In the genomic region with DNA sequence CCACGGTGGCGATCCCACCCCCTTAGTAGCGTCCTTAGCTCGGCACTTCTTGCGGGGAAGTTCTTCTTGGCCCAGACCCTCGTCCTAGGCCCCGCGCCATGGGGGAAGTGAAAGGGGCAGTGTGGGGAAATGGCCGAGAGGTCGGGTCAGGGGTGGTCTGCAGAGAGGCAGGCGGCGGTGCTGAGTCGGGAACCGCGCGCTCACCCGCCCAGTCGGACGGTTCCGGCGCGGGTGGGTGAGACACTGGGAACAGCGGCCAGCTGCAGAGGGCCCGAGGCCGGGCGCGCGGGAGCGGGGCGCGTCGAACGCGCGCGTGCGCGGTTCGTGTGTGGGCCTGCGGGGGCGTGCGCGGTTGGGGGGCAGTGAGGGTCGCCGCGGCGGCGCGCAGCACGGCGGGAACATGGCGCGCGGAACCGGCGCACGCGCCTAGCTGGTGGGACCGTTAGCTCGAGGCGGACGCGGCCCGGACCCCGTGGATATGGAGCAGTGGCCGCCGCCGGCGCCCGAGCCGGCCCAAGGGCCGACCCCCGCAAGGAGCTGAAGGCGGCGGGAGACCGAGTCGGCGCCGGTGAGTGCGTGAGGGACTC, we compare ENCODE assay signal across 1 cellular context.
TF ChIP-seq lines count a peak whose summit lies in the region.

No MANE protein-coding gene starts in this region.

TF ChIP-seq in IMR-90, 13 proteins besides CTCF, POLR2A, EP300 and RAD21:
- no peak for TF ChIP-seq RCOR1 (IDR thresholded peaks at IDR 0.05; ENCODE audit: insufficient replicate concordance, low read length)
- TF ChIP-seq, protein P1, sequence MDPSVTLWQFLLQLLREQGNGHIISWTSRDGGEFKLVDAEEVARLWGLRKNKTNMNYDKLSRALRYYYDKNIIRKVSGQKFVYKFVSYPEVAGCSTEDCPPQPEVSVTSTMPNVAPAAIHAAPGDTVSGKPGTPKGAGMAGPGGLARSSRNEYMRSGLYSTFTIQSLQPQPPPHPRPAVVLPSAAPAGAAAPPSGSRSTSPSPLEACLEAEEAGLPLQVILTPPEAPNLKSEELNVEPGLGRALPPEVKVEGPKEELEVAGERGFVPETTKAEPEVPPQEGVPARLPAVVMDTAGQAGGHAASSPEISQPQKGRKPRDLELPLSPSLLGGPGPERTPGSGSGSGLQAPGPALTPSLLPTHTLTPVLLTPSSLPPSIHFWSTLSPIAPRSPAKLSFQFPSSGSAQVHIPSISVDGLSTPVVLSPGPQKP (IDR thresholded peaks at IDR 0.05; ENCODE audit: borderline replicate concordance, low read depth, low read length) = no peak
- TF ChIP-seq CHD1 (IDR thresholded peaks at IDR 0.05; ENCODE audit: low read depth, low read length) = no peak
- no peak for TF ChIP-seq MAFK (IDR thresholded peaks at IDR 0.05; ENCODE audit: low read depth, low read length)
- TF ChIP-seq BHLHE40 (IDR thresholded peaks at IDR 0.05; ENCODE audit: low read depth, low read length) = no peak
- TF ChIP-seq FOS (IDR thresholded peaks at IDR 0.05; ENCODE audit: low read depth, low read length) = no peak
- TF ChIP-seq, protein P2, sequence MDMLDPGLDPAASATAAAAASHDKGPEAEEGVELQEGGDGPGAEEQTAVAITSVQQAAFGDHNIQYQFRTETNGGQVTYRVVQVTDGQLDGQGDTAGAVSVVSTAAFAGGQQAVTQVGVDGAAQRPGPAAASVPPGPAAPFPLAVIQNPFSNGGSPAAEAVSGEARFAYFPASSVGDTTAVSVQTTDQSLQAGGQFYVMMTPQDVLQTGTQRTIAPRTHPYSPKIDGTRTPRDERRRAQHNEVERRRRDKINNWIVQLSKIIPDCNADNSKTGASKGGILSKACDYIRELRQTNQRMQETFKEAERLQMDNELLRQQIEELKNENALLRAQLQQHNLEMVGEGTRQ (IDR thresholded peaks at IDR 0.05; ENCODE audit: low read depth, low read length) = no peak
- TF ChIP-seq MAZ (IDR thresholded peaks at IDR 0.05; ENCODE audit: borderline replicate concordance, low read depth, low read length) = no peak
- no peak for TF ChIP-seq CEBPB (IDR thresholded peaks at IDR 0.05; ENCODE audit: low read depth, low read length)
- no peak for TF ChIP-seq NFE2L2 (IDR thresholded peaks at IDR 0.05; ENCODE audit: low read depth, low read length)
- no peak for TF ChIP-seq RFX5 (IDR thresholded peaks at IDR 0.05; ENCODE audit: low read depth, low read length)
- TF ChIP-seq MXI1 (IDR thresholded peaks at IDR 0.05; ENCODE audit: borderline replicate concordance, low read depth, low read length) = no peak
- no peak for TF ChIP-seq SMC3 (IDR thresholded peaks at IDR 0.05; ENCODE audit: low read depth, low read length)
